ENCODE assay signal across 1 cellular context in the genomic region with DNA sequence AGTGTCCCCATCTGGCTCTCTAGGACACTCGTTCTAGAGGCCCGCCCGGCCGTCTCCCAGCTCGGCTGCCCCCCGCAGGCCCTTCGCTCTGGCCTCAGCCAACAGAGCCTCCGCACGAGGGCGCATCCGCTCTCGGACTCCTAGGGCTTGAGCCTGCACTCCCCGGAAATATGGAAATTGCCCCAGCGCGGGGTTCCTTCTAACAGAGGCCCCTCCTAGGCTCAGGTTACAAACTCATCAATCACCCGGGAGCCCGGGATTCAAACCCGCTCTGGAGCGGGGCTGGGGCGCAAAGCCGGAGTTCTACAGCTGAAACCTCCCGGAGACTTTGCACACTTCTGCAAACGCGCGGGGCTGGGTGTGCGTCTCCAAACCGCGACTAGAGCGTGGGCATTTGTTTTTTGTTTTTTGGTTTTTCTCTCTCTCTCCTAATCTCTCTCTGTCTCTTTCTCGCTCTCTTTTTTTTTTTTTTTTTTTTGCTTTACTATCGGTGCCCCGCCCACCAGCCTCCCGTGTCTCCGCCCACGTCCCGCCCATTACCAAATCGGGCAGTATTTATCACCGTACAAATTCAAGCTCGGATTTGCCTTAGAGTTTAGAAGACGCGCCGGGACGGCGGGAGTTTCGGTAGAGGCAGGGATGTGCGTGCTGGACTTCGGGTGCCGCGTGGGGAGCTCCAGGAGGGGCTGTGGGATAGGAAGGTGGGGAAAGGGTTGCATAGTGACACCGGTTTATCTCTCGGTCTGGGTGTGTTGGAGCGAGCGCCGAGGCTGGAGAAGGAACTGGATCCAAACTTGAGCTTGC.
TF ChIP-seq lines count a peak whose summit lies in the region.

No MANE protein-coding gene starts in this region.

TF ChIP-seq in WTC11, 78 proteins besides CTCF, POLR2A, EP300 and RAD21 (continued from another document):
- 0 out of 2 replicates have a peak, but pooled peaks have one; percentile 15 for TF ChIP-seq MYBL2 (CRISPR knock-in tag; IDR thresholded peaks at IDR 0.05)
- TF ChIP-seq, protein P1, sequence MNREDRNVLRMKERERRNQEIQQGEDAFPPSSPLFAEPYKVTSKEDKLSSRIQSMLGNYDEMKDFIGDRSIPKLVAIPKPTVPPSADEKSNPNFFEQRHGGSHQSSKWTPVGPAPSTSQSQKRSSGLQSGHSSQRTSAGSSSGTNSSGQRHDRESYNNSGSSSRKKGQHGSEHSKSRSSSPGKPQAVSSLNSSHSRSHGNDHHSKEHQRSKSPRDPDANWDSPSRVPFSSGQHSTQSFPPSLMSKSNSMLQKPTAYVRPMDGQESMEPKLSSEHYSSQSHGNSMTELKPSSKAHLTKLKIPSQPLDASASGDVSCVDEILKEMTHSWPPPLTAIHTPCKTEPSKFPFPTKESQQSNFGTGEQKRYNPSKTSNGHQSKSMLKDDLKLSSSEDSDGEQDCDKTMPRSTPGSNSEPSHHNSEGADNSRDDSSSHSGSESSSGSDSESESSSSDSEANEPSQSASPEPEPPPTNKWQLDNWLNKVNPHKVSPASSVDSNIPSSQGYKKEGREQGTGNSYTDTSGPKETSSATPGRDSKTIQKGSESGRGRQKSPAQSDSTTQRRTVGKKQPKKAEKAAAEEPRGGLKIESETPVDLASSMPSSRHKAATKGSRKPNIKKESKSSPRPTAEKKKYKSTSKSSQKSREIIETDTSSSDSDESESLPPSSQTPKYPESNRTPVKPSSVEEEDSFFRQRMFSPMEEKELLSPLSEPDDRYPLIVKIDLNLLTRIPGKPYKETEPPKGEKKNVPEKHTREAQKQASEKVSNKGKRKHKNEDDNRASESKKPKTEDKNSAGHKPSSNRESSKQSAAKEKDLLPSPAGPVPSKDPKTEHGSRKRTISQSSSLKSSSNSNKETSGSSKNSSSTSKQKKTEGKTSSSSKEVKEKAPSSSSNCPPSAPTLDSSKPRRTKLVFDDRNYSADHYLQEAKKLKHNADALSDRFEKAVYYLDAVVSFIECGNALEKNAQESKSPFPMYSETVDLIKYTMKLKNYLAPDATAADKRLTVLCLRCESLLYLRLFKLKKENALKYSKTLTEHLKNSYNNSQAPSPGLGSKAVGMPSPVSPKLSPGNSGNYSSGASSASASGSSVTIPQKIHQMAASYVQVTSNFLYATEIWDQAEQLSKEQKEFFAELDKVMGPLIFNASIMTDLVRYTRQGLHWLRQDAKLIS (CRISPR knock-in tag; IDR thresholded peaks at IDR 0.05; ENCODE audit: borderline replicate concordance): no peak
- no peak for TF ChIP-seq GTF2I (CRISPR knock-in tag; conservative IDR thresholded peaks at IDR 0.05)
